8 cellular contexts compared by ENCODE assay signal in the genomic region with DNA sequence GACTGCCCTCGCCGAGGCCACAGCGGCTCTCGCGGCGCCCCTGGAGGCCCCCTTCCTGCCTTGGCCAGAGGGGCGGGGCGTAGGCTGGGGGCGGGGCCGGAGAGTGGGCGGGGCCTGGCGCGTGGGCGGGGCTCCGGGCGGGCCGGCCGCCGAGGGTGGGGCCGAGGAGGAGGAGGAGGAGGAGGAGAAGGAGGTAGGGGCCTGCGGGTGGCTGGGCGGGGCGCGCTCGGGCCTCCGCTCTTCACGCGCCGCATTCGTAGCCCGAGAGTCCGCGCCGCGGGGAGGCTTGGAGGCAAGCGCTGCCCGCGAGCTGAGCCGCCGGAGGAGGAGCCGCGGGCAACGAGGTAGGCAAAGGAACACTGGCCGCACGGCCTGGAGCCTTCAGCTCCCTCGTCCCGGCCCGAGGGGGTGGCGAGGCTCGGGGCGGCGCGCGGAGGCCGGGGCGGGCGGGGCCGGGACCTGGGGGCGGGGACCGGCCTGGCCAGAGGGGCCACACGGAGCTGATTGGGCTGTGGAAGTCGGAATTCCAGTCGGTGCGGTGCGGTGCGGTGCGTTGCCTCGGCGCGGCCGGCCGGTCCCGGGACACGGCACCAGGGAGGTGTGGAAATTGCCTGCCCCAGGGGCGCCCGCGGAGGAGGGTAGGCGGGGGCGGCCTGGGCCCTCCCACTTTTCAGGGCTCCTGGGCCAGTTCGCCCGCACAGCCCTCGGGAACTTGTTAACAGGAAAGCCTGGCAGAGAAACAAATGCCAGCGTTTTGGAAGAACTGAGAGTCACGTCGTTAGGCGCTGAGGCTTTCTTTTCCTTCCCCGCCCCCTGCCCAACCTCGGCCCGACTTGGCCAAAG. TPM values are rescaled to one million over a fixed set of nuclear protein-coding genes. Genes with fewer than 3 reads are reported as not detected.
DNase-seq lines count a peak whose midpoint lies in the region; ATAC-seq lines count a peak whose summit lies in the region.

A gene with protein sequence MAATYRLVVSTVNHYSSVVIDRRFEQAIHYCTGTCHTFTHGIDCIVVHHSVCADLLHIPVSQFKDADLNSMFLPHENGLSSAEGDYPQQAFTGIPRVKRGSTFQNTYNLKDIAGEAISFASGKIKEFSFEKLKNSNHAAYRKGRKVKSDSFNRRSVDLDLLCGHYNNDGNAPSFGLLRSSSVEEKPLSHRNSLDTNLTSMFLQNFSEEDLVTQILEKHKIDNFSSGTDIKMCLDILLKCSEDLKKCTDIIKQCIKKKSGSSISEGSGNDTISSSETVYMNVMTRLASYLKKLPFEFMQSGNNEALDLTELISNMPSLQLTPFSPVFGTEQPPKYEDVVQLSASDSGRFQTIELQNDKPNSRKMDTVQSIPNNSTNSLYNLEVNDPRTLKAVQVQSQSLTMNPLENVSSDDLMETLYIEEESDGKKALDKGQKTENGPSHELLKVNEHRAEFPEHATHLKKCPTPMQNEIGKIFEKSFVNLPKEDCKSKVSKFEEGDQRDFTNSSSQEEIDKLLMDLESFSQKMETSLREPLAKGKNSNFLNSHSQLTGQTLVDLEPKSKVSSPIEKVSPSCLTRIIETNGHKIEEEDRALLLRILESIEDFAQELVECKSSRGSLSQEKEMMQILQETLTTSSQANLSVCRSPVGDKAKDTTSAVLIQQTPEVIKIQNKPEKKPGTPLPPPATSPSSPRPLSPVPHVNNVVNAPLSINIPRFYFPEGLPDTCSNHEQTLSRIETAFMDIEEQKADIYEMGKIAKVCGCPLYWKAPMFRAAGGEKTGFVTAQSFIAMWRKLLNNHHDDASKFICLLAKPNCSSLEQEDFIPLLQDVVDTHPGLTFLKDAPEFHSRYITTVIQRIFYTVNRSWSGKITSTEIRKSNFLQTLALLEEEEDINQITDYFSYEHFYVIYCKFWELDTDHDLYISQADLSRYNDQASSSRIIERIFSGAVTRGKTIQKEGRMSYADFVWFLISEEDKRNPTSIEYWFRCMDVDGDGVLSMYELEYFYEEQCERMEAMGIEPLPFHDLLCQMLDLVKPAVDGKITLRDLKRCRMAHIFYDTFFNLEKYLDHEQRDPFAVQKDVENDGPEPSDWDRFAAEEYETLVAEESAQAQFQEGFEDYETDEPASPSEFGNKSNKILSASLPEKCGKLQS (N-terminal part only) (plus strand): TSS at position 223 of the 843 bp plus-strand sequence. CDS start 35,771 bp downstream, outside the sequence.

- peak within 1 kb of the TSS; percentile 76 for H3K4me3 Mint-ChIP-seq in activated CD4-positive, alpha-beta T cell treated with anti-CD3 and anti-CD28 coated beads, Interleukin-2, amount 10 ng/mL, durations not matched to agents 24 days and 14 days

- H3K27me3 Mint-ChIP-seq in activated CD4-positive, alpha-beta T cell treated with anti-CD3 and anti-CD28 coated beads, Interleukin-2, amount 10 ng/mL, durations not matched to agents 24 days and 14 days: peaks cover 38% of the 10 kb centered on the region

- intact Hi-C loops in activated CD4-positive, alpha-beta T cell treated with anti-CD3 and anti-CD28 coated beads, Interleukin-2, amount 10 ng/mL, durations not matched to agents 24 days and 14 days (cut with micrococcal nuclease): loop anchor here (2.0 kb wide), 1 partner anchor 285 kb away; the partner anchor contains the start of gene PCCB

- peak within 1 kb of the TSS; percentile 35 for H3K27ac Mint-ChIP-seq in activated CD4-positive, alpha-beta T cell treated with anti-CD3 and anti-CD28 coated beads, Interleukin-2, amount 10 ng/mL, durations not matched to agents 24 days and 14 days

- peaks cover 9% of the 10 kb centered on the region for H3K9me3 Mint-ChIP-seq in activated CD4-positive, alpha-beta T cell treated with anti-CD3 and anti-CD28 coated beads, Interleukin-2, amount 10 ng/mL, durations not matched to agents 24 days and 14 days

- no peaks in the 10 kb centered on the region for H3K36me3 Mint-ChIP-seq in activated CD4-positive, alpha-beta T cell treated with anti-CD3 and anti-CD28 coated beads, Interleukin-2, amount 10 ng/mL, durations not matched to agents 24 days and 14 days (ENCODE audit: low read depth)

- H3K4me1 Mint-ChIP-seq in activated CD4-positive, alpha-beta T cell treated with anti-CD3 and anti-CD28 coated beads, Interleukin-2, amount 10 ng/mL, durations not matched to agents 24 days and 14 days: peaks cover 10% of the 10 kb centered on the region

- H3K27ac ChIP-seq in cingulate gyrus (ENCODE audit: low read depth, low read length): peak within 1 kb of the TSS; percentile 62

- peak; percentile 73 for DNase-seq in NCI-H2227 treated with DMSO at 0.1 percent for 48 hours (lab: John Stamatoyannopoulos, UW)
- DNase-seq in activated CD4-positive, alpha-beta T cell treated with anti-CD3 and anti-CD28 coated beads, Interleukin-2, amount 10 ng/mL, durations not matched to agents 24 days and 14 days: peak; percentile 89
- DNase-seq in kidney glomerular epithelial cell (lab: John Stamatoyannopoulos, UW): peak; percentile 81
- peak; percentile 35 to 55 for DNase-seq in stimulated activated CD4-positive, alpha-beta T cell treated with anti-CD3 and anti-CD28 coated beads, Interleukin-15, amount 100 ng/mL, for 1 hour (ENCODE audit: low read depth in 1 of 2, low spot score in 1 of 2)
- DNase-seq in NCI-H187 treated with DMSO at 0.1 percent for 48 hours (lab: John Stamatoyannopoulos, UW): no peak

- ATAC-seq in GM18519 (IDR thresholded peaks at IDR 0.05; ENCODE audit: low FRiP score, unreplicated experiment): peak; percentile 68
- peak; percentile 64 for ATAC-seq in HG03064 (IDR thresholded peaks at IDR 0.05; ENCODE audit: low read depth, unreplicated experiment)

RNA-seq across cellular contexts. Expression of the gene that starts here (rescaled TPM):
- 0.28 and 0.49 TPM in 2 replicates for total RNA-seq in activated CD4-positive, alpha-beta T cell treated with anti-CD3 and anti-CD28 coated beads, Interleukin-2, amount 10 ng/mL, durations not matched to agents 24 days and 14 days

Comparison
In these comparisons a context has a peak if more than half of its experiments do, and no peak if none do; other contexts are left out.
1. Peak in DNase-seq in activated CD4-positive, alpha-beta T cell treated with anti-CD3 and anti-CD28 coated beads, Interleukin-2, amount 10 ng/mL, durations not matched to agents 24 days and 14 days; RNA of the gene not detected or under 1 TPM.